8 cellular contexts compared by ENCODE assay signal in the genomic region with DNA sequence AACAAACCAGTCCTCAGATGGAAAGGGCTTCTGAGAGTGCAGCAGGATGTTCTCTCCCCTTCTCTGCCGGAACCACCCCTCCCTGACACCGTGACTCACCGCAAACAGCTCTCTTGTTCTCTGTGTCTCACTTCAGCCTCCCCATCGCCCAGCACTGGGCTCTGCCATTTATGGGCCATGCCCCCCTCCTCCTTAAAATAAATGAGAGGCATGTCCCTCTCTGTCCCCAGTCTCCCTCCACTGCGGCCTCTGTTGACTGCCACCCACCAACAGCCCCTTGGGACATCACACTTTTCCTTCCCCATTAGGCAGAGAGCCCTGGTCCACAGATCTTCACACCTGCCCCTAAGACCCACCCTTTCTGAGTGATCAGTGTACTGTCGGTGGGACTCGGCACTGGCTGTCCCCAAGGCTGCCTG. TPM values are rescaled to one million over a fixed set of nuclear protein-coding genes. Genes with fewer than 3 reads are reported as not detected.
DNase-seq lines count a peak whose midpoint lies in the region; ATAC-seq and TF ChIP-seq lines count a peak whose summit lies in the region.

No MANE protein-coding gene starts in this region.

- H4K20me1 ChIP-seq in DND-41 (ENCODE audit: insufficient read depth, low read length) (peaks cover 4% of the 10 kb centered on the region), GM23338 (replicated peaks; ENCODE audit: insufficient read depth) (peaks cover 9% of the 10 kb centered on the region; the same call in 1 of the 2 replicates)

- TF ChIP-seq CTCF in DND-41 (IDR thresholded peaks at IDR 0.05; ENCODE audit: borderline replicate concordance, extremely low read depth, low read length, poor library complexity, severe bottlenecking) (no peak), GM23338 (conservative IDR thresholded peaks at IDR 0.05; ENCODE audit: low read depth in 2 of 2) (no peak)

- H3K4me3 ChIP-seq in DND-41 (ENCODE audit: low read depth in 1 of 2, low read length in 2 of 2) (no peak overlapping the region), GM23338 (peak overlapping the region; percentile 68)

- H3K4me3 Mint-ChIP-seq in GM23338 = peak overlapping the region; percentile 84

- peak; percentile 62 for ATAC-seq in DND-41 (ENCODE audit: insufficient read depth, low read depth)
- ATAC-seq in GM23338 = no peak

- H3K4me1 ChIP-seq in DND-41 (ENCODE audit: insufficient read depth, low read length) = peaks cover 30% of the 10 kb centered on the region
- peaks cover 37% of the 10 kb centered on the region for H3K4me1 ChIP-seq in GM23338 (ENCODE audit: insufficient read depth)

- peaks cover 3% of the 10 kb centered on the region; the same call in 2 of the 3 replicates for H3K9me3 Mint-ChIP-seq in GM23338

- H3K9me2 ChIP-seq in GM23338 (ENCODE audit: insufficient read depth) = no peaks in the 10 kb centered on the region

- H3K9me3 ChIP-seq in DND-41 (ENCODE audit: insufficient read depth, low read length, severe bottlenecking) = no peaks in the 10 kb centered on the region

- peaks cover 44% of the 10 kb centered on the region for H3K27me3 Mint-ChIP-seq in GM23338 (ENCODE audit: insufficient read depth, low read depth, poor library complexity)

- H3K27me3 ChIP-seq in DND-41 (ENCODE audit: insufficient read depth, low read length, poor library complexity) (no peaks in the 10 kb centered on the region), GM23338 (ENCODE audit: insufficient read depth) (peaks cover 12% of the 10 kb centered on the region)

- H3F3A ChIP-seq in GM23338 (replicated peaks; ENCODE audit: low read depth) = peaks cover 15% of the 10 kb centered on the region; the same call in 1 of the 2 replicates

- H3K9ac ChIP-seq in DND-41 (ENCODE audit: low read depth, low read length) = no peak overlapping the region

- no peak overlapping the region for H2AFZ ChIP-seq in DND-41 (ENCODE audit: low read depth, low read length)
- no peak overlapping the region for H2AFZ ChIP-seq in GM23338

- H3K27ac Mint-ChIP-seq in GM23338 = no peak overlapping the region

- peaks cover 64% of the 10 kb centered on the region for H3K4me1 Mint-ChIP-seq in GM23338

- H3K36me3 Mint-ChIP-seq in GM23338 (ENCODE audit: low read depth) = peaks cover 30% of the 10 kb centered on the region

- H3K27ac ChIP-seq in DND-41 (ENCODE audit: low read length) = no peak overlapping the region
- H3K27ac ChIP-seq in GM23338 (ENCODE audit: low read depth) = no peak overlapping the region

- H3K4me2 ChIP-seq in DND-41 (ENCODE audit: insufficient read depth, low read length) (no peak overlapping the region), GM23338 (peak overlapping the region; percentile 85)

- DNase-seq in DND-41 = peak; percentile 56
- no peak for DNase-seq in GM23338 (ENCODE audit: low spot score)
- peak; percentile 46 for DNase-seq in NCI-H226
- DNase-seq in activated T-cell treated with anti-CD3 and anti-CD28 coated beads, Interleukin-2, amount 50 U/mL, for 1 hour = peak; percentile 76
- DNase-seq in glomerular endothelial cell (ENCODE audit: extremely low read depth, low read depth, low spot score) = peak; percentile 16
- peak in 2 of 3 donors; percentile 44 to 65 for DNase-seq in stimulated activated CD4-positive, alpha-beta T cell treated with anti-CD3 and anti-CD28 coated beads, Interleukin-12 subunit alpha, Interleukin-12 subunit beta, amount 100 ng/mL, for 48 hours (ENCODE audit: low read depth in 2 of 3, low spot score in 1 of 3)
- no peak for DNase-seq in superior temporal gyrus (ENCODE audit: extremely low spot score)
- no peak for DNase-seq in NCI-H187 (lab: John Stamatoyannopoulos, UW)

- H3K79me2 ChIP-seq in DND-41 (ENCODE audit: insufficient read depth, low read length) (no peaks in the 10 kb centered on the region), GM23338 (replicated peaks; ENCODE audit: insufficient read depth) (peaks cover 15% of the 10 kb centered on the region)

- no peaks in the 10 kb centered on the region for H3K36me3 ChIP-seq in DND-41 (ENCODE audit: insufficient read depth, low read length)
- H3K36me3 ChIP-seq in GM23338 (ENCODE audit: insufficient read depth) = no peaks in the 10 kb centered on the region

TF ChIP-seq in GM23338, 12 proteins besides CTCF, POLR2A, EP300 and RAD21 (continues in another document):
- TF ChIP-seq STAT1 (IDR thresholded peaks at IDR 0.05; ENCODE audit: unreplicated experiment) = no peak
- TF ChIP-seq, protein P1, sequence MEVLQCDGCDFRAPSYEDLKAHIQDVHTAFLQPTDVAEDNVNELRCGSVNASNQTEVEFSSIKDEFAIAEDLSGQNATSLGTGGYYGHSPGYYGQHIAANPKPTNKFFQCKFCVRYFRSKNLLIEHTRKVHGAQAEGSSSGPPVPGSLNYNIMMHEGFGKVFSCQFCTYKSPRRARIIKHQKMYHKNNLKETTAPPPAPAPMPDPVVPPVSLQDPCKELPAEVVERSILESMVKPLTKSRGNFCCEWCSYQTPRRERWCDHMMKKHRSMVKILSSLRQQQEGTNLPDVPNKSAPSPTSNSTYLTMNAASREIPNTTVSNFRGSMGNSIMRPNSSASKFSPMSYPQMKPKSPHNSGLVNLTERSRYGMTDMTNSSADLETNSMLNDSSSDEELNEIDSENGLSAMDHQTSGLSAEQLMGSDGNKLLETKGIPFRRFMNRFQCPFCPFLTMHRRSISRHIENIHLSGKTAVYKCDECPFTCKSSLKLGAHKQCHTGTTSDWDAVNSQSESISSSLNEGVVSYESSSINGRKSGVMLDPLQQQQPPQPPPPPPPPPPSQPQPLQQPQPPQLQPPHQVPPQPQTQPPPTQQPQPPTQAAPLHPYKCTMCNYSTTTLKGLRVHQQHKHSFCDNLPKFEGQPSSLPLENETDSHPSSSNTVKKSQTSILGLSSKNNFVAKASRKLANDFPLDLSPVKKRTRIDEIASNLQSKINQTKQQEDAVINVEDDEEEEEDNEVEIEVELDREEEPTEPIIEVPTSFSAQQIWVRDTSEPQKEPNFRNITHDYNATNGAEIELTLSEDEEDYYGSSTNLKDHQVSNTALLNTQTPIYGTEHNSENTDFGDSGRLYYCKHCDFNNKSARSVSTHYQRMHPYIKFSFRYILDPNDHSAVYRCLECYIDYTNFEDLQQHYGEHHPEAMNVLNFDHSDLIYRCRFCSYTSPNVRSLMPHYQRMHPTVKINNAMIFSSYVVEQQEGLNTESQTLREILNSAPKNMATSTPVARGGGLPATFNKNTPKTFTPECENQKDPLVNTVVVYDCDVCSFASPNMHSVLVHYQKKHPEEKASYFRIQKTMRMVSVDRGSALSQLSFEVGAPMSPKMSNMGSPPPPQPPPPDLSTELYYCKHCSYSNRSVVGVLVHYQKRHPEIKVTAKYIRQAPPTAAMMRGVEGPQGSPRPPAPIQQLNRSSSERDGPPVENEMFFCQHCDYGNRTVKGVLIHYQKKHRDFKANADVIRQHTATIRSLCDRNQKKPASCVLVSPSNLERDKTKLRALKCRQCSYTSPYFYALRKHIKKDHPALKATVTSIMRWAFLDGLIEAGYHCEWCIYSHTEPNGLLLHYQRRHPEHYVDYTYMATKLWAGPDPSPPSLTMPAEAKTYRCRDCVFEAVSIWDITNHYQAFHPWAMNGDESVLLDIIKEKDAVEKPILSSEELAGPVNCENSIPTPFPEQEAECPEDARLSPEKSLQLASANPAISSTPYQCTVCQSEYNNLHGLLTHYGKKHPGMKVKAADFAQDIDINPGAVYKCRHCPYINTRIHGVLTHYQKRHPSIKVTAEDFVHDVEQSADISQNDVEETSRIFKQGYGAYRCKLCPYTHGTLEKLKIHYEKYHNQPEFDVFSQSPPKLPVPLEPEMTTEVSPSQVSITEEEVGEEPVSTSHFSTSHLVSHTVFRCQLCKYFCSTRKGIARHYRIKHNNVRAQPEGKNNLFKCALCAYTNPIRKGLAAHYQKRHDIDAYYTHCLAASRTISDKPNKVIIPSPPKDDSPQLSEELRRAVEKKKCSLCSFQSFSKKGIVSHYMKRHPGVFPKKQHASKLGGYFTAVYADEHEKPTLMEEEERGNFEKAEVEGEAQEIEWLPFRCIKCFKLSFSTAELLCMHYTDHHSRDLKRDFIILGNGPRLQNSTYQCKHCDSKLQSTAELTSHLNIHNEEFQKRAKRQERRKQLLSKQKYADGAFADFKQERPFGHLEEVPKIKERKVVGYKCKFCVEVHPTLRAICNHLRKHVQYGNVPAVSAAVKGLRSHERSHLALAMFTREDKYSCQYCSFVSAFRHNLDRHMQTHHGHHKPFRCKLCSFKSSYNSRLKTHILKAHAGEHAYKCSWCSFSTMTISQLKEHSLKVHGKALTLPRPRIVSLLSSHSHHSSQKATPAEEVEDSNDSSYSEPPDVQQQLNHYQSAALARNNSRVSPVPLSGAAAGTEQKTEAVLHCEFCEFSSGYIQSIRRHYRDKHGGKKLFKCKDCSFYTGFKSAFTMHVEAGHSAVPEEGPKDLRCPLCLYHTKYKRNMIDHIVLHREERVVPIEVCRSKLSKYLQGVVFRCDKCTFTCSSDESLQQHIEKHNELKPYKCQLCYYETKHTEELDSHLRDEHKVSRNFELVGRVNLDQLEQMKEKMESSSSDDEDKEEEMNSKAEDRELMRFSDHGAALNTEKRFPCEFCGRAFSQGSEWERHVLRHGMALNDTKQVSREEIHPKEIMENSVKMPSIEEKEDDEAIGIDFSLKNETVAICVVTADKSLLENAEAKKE (CRISPR knock-in tag; IDR thresholded peaks at IDR 0.05) = no peak
- TF ChIP-seq ZNF114 (CRISPR knock-in tag; IDR thresholded peaks at IDR 0.05) = no peak
- no peak for TF ChIP-seq ZNF331 (CRISPR knock-in tag; IDR thresholded peaks at IDR 0.05; ENCODE audit: low read depth)
- TF ChIP-seq EZH2phosphoT487 (IDR thresholded peaks at IDR 0.05; ENCODE audit: unreplicated experiment) = no peak
- TF ChIP-seq POLR2AphosphoS5 (IDR thresholded peaks at IDR 0.05; ENCODE audit: low read depth) = no peak
- TF ChIP-seq, protein P2, sequence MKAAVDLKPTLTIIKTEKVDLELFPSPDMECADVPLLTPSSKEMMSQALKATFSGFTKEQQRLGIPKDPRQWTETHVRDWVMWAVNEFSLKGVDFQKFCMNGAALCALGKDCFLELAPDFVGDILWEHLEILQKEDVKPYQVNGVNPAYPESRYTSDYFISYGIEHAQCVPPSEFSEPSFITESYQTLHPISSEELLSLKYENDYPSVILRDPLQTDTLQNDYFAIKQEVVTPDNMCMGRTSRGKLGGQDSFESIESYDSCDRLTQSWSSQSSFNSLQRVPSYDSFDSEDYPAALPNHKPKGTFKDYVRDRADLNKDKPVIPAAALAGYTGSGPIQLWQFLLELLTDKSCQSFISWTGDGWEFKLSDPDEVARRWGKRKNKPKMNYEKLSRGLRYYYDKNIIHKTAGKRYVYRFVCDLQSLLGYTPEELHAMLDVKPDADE (IDR thresholded peaks at IDR 0.05) = no peak
- no peak for TF ChIP-seq JUNB (IDR thresholded peaks at IDR 0.05; ENCODE audit: unreplicated experiment)

RNA-seq across cellular contexts. Expression of a gene that starts 6.3 kb away (rescaled TPM):
- 4.7 and 5.2 TPM in 2 replicates for total RNA-seq in GM23338 (2014; rRNA removed; shearing (Covaris generic))
- polyA plus RNA-seq in GM23338 (2016; fragmentation: Nextera tagmentation; extraction: Ambion mirVana) = 2.0 and 3.2 TPM in 2 replicates
- total RNA-seq in glomerular endothelial cell = 22.6 and 25.1 TPM in 2 replicates

RNA-seq across cellular contexts. Expression of a gene that starts 12.3 kb away (rescaled TPM):
- total RNA-seq in GM23338 (2014; rRNA removed; shearing (Covaris generic)) = 5.5 and 11.1 TPM in 2 replicates
- polyA plus RNA-seq in GM23338 (2016; fragmentation: Nextera tagmentation; extraction: Ambion mirVana) = 2.2 and 2.6 TPM in 2 replicates
- not detected in 2 replicates for total RNA-seq in glomerular endothelial cell

RNA-seq across cellular contexts. Expression of a gene that starts 43.8 kb away (rescaled TPM):
- total RNA-seq in GM23338 (2014; rRNA removed; shearing (Covaris generic)) = 26.6 and 29.1 TPM in 2 replicates
- polyA plus RNA-seq in GM23338 (2016; fragmentation: Nextera tagmentation; extraction: Ambion mirVana) = 11.4 and 12.9 TPM in 2 replicates
- 12.7 and 19.3 TPM in 2 replicates for total RNA-seq in glomerular endothelial cell

Comparison
In these comparisons a context has a peak if more than half of its experiments do, and no peak if none do; other contexts are left out.
1. DNase-seq: peak in DND-41 (single experiment), NCI-H226 (single experiment), activated T-cell treated with anti-CD3 and anti-CD28 coated beads, Interleukin-2, amount 50 U/mL, for 1 hour (single experiment), glomerular endothelial cell (single experiment) and stimulated activated CD4-positive, alpha-beta T cell treated with anti-CD3 and anti-CD28 coated beads, Interleukin-12 subunit alpha, Interleukin-12 subunit beta, amount 100 ng/mL, for 48 hours (2 of 3); none in GM23338 (single experiment), superior temporal gyrus (single experiment) and NCI-H187 (0 of 2).